In the genomic region with DNA sequence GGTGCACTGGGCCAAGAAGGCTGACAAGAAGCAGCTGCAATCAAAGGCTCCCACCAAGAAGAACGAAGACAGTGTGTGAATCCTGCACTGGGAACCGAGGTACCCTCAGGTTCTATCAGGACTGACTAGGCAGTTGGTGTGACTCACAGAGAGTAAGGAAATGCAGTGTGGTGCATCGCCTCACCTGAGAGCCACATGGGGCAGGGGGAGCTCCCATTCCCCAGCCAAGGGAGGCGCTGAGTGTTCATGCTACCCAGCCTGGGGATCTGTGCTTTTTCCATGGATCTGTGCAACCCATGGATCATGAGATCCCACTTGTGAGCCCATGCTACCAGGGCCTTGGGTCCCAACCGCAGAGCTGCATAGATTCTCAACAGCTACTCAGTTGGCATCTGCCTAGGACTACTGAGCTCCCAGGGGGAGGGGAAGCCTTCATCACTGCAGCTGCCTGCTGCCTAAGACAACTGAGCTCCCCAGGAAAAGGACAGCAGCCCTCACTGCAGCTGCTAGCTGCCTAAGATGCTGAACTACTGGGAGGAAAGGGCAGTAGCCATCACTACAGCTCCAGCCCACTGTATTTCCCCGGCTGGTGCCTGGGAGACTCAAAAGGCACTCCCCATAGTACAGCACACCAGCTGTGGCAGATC, we compare ENCODE assay signal across 2 cellular contexts.
TF ChIP-seq lines count a peak whose summit lies in the region.

No MANE protein-coding gene starts in this region.

TF ChIP-seq in GM23338, 12 proteins besides CTCF, POLR2A, EP300 and RAD21 (continues in another document):
- TF ChIP-seq EZH2 (IDR thresholded peaks at IDR 0.05; ENCODE audit: low read depth, unreplicated experiment) (no peak), NANOG (IDR thresholded peaks at IDR 0.05; ENCODE audit: borderline replicate concordance) (no peak), POLR2AphosphoS5 (IDR thresholded peaks at IDR 0.05; ENCODE audit: low read depth) (no peak), STAT1 (IDR thresholded peaks at IDR 0.05; ENCODE audit: unreplicated experiment) (no peak), CREB1 (CRISPR knock-in tag; IDR thresholded peaks at IDR 0.05; ENCODE audit: low read depth) (no peak), ZNF114 (CRISPR knock-in tag; IDR thresholded peaks at IDR 0.05) (no peak), EZH2phosphoT487 (IDR thresholded peaks at IDR 0.05; ENCODE audit: unreplicated experiment) (no peak), ZNF331 (CRISPR knock-in tag; IDR thresholded peaks at IDR 0.05; ENCODE audit: low read depth) (no peak)
- TF ChIP-seq, protein P1, sequence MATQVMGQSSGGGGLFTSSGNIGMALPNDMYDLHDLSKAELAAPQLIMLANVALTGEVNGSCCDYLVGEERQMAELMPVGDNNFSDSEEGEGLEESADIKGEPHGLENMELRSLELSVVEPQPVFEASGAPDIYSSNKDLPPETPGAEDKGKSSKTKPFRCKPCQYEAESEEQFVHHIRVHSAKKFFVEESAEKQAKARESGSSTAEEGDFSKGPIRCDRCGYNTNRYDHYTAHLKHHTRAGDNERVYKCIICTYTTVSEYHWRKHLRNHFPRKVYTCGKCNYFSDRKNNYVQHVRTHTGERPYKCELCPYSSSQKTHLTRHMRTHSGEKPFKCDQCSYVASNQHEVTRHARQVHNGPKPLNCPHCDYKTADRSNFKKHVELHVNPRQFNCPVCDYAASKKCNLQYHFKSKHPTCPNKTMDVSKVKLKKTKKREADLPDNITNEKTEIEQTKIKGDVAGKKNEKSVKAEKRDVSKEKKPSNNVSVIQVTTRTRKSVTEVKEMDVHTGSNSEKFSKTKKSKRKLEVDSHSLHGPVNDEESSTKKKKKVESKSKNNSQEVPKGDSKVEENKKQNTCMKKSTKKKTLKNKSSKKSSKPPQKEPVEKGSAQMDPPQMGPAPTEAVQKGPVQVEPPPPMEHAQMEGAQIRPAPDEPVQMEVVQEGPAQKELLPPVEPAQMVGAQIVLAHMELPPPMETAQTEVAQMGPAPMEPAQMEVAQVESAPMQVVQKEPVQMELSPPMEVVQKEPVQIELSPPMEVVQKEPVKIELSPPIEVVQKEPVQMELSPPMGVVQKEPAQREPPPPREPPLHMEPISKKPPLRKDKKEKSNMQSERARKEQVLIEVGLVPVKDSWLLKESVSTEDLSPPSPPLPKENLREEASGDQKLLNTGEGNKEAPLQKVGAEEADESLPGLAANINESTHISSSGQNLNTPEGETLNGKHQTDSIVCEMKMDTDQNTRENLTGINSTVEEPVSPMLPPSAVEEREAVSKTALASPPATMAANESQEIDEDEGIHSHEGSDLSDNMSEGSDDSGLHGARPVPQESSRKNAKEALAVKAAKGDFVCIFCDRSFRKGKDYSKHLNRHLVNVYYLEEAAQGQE (IDR thresholded peaks at IDR 0.05; ENCODE audit: unreplicated experiment): no peak
- TF ChIP-seq, protein P2, sequence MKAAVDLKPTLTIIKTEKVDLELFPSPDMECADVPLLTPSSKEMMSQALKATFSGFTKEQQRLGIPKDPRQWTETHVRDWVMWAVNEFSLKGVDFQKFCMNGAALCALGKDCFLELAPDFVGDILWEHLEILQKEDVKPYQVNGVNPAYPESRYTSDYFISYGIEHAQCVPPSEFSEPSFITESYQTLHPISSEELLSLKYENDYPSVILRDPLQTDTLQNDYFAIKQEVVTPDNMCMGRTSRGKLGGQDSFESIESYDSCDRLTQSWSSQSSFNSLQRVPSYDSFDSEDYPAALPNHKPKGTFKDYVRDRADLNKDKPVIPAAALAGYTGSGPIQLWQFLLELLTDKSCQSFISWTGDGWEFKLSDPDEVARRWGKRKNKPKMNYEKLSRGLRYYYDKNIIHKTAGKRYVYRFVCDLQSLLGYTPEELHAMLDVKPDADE (IDR thresholded peaks at IDR 0.05): no peak

TF ChIP-seq in K562, 482 proteins besides CTCF, POLR2A, EP300 and RAD21:
- TF ChIP-seq ZNF347 (CRISPR knock-in tag; IDR thresholded peaks at IDR 0.05; ENCODE audit: low read depth): no peak
- TF ChIP-seq, protein P3, sequence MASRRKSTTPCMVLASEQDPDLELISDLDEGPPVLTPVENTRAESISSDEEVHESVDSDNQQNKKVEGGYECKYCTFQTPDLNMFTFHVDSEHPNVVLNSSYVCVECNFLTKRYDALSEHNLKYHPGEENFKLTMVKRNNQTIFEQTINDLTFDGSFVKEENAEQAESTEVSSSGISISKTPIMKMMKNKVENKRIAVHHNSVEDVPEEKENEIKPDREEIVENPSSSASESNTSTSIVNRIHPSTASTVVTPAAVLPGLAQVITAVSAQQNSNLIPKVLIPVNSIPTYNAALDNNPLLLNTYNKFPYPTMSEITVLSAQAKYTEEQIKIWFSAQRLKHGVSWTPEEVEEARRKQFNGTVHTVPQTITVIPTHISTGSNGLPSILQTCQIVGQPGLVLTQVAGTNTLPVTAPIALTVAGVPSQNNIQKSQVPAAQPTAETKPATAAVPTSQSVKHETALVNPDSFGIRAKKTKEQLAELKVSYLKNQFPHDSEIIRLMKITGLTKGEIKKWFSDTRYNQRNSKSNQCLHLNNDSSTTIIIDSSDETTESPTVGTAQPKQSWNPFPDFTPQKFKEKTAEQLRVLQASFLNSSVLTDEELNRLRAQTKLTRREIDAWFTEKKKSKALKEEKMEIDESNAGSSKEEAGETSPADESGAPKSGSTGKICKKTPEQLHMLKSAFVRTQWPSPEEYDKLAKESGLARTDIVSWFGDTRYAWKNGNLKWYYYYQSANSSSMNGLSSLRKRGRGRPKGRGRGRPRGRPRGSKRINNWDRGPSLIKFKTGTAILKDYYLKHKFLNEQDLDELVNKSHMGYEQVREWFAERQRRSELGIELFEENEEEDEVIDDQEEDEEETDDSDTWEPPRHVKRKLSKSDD (conservative IDR thresholded peaks at IDR 0.05; ENCODE audit: low read length): no peak
